ENCODE assay signal across 11 cellular contexts in the genomic region with DNA sequence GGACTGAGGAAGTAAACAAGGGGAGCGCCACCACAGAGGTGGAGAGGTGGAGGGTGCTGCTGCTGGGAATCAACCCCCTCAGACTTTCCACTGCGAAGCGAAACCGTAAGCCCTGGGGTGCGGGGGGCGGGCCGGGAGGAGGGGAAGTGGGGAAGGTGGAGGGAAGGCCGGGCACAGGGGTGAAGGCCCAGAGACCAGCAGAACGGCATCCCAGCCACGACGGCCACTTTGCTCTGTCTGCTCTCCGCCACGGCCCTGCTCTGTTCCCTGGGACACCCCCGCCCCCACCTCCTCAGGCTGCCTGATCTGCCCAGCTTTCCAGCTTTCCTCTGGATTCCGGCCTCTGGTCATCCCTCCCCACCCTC. TPM values are rescaled to one million over a fixed set of nuclear protein-coding genes. Genes with fewer than 3 reads are reported as not detected.
DNase-seq lines count a peak whose midpoint lies in the region; ATAC-seq, FAIRE-seq and TF ChIP-seq lines count a peak whose summit lies in the region.
"Had no signal": no experiment of that assay in that cellular context is flagged by ENCODE, and none has a peak within 500 bp of the region (broad histone marks: within the 10 kb centered on the region; RNA-seq: fewer than 3 reads in every experiment).

LAG3 (plus strand) TSS at position 190 of the 365 bp plus-strand sequence. CDS start 333 bp downstream, outside the sequence.

- H3K4me3 Mint-ChIP-seq in activated CD4-positive, alpha-beta memory T cell treated with anti-CD3 and anti-CD28 coated beads for 36 hours = peak within 1 kb of the TSS; percentile 86

- POLR2A ChIA-PET in activated CD4-positive, alpha-beta memory T cell treated with anti-CD3 and anti-CD28 coated beads for 36 hours (lab: Charles Lee) = interaction anchor here (0.6 to 3.7 kb wide), 4 partner anchors 14 to 157 kb away, joined by 4 to 12 read pairs (median 7); partner anchors contain the start of gene CD4

- H3K9me3 Mint-ChIP-seq in activated CD4-positive, alpha-beta memory T cell treated with anti-CD3 and anti-CD28 coated beads for 36 hours = no peaks in the 10 kb centered on the region
- H3K9me3 Mint-ChIP-seq: IgD-negative memory B cell had no signal

- FAIRE-seq in GM12892 (lab: Jason Lieb, UNC) = peak; percentile 48
- FAIRE-seq: G401.6 had no signal

- CTCF ChIA-PET in activated CD4-positive, alpha-beta memory T cell treated with anti-CD3 and anti-CD28 coated beads for 36 hours (lab: Charles Lee) = interaction anchor here (1.0 to 3.7 kb wide), 6 partner anchors 8 to 83 kb away, joined by 3 to 24 read pairs (median 8); partner anchors contain the start of genes COPS7A, MLF2 and ZNF384

- 57% methylated on average over 15 of the region's 15 CpGs for WGBS in right cardiac atrium

- H3K4me3 ChIP-seq in right cardiac atrium (ENCODE audit: low read length) = no peak within 1 kb of the TSS

- TF ChIP-seq POLR2A in GM12892 (IDR thresholded peaks at IDR 0.05; ENCODE audit: low read depth, low read length) (no peak), erythroblast (IDR thresholded peaks at IDR 0.05; ENCODE audit: low read length) (no peak)

- no peaks in the 10 kb centered on the region for H3K9me3 ChIP-seq in right cardiac atrium (ENCODE audit: control insufficient read depth, low read length)

- ATAC-seq in right cardiac atrium (peak in 1 of 2 donors; percentile 13), HG02852 (IDR thresholded peaks at IDR 0.05; ENCODE audit: unreplicated experiment) (no peak)

- intact Hi-C loops in activated CD4-positive, alpha-beta memory T cell treated with anti-CD3 and anti-CD28 coated beads for 36 hours (cut with micrococcal nuclease) = no loop called here
- intact Hi-C loops in right cardiac atrium (cut with DNase I) = no loop called here

- H3K4me1 Mint-ChIP-seq in activated CD4-positive, alpha-beta memory T cell treated with anti-CD3 and anti-CD28 coated beads for 36 hours (ENCODE audit: low read depth) = peaks cover 64% of the 10 kb centered on the region

- no peak within 1 kb of the TSS for H3K27ac ChIP-seq in right cardiac atrium (ENCODE audit: low read length)

- H3K27me3 ChIP-seq in right cardiac atrium (ENCODE audit: control insufficient read depth, insufficient read depth) = no peaks in the 10 kb centered on the region

- H3K27ac Mint-ChIP-seq in activated CD4-positive, alpha-beta memory T cell treated with anti-CD3 and anti-CD28 coated beads for 36 hours = peak within 1 kb of the TSS; percentile 84

- DNase-seq in GM12892 (ENCODE audit: insufficient read length) (no peak), right cardiac atrium (peak in 2 of 3 donors; percentile 69 to 72), erythroblast (lab: John Stamatoyannopoulos, UW) (no peak), NCI-H187 treated with DMSO at 0.1 percent for 48 hours (lab: John Stamatoyannopoulos, UW) (no peak), NCI-H748 treated with DMSO at 0.1 percent for 48 hours (lab: John Stamatoyannopoulos, UW) (no peak)
- peak; percentile 85 for DNase-seq in activated CD4-positive, alpha-beta memory T cell treated with anti-CD3 and anti-CD28 coated beads for 36 hours
- DNase-seq in stimulated activated CD4-positive, alpha-beta T cell treated with anti-CD3 and anti-CD28 coated beads, Interleukin-4, amount 100 ng/mL, for 4 hours = peak; percentile 68 to 77

- peaks cover 13% of the 10 kb centered on the region for H3K27me3 Mint-ChIP-seq in activated CD4-positive, alpha-beta memory T cell treated with anti-CD3 and anti-CD28 coated beads for 36 hours

- peaks cover 42% of the 10 kb centered on the region for H3K36me3 Mint-ChIP-seq in activated CD4-positive, alpha-beta memory T cell treated with anti-CD3 and anti-CD28 coated beads for 36 hours

- peaks cover 5% of the 10 kb centered on the region for H3K4me1 ChIP-seq in right cardiac atrium (ENCODE audit: control insufficient read depth, insufficient read depth, low read length)

RNA-seq across cellular contexts. Expression of gene LAG3, which starts in this region (rescaled TPM):
- 0.74 TPM for polyA plus RNA-seq in GM12892 (2012; ENCODE audit: missing spikeins)
- total RNA-seq in activated CD4-positive, alpha-beta memory T cell treated with anti-CD3 and anti-CD28 coated beads for 36 hours = 100 to 1,000 TPM; 169 to 172 TPM
- 1 to 10 TPM in 2 of 4 donors, under 1 TPM in 2; 0.28 to 1.1 (median 0.76) TPM for total RNA-seq in right cardiac atrium
- 0.57 TPM for polyA plus RNA-seq in right cardiac atrium
- total RNA-seq: renal cortical epithelial cell had no signal

Comparison
In these comparisons a context has a peak if more than half of its experiments do, and no peak if none do; other contexts are left out.
1. RNA of gene LAG3 (total RNA-seq): 169 to 172 TPM in activated CD4-positive, alpha-beta memory T cell treated with anti-CD3 and anti-CD28 coated beads for 36 hours; 0.28 to 1.1 TPM in right cardiac atrium; every median in the first group is over 10 times any median in the second.
2. DNase-seq: peak in activated CD4-positive, alpha-beta memory T cell treated with anti-CD3 and anti-CD28 coated beads for 36 hours (single experiment), right cardiac atrium (2 of 3) and stimulated activated CD4-positive, alpha-beta T cell treated with anti-CD3 and anti-CD28 coated beads, Interleukin-4, amount 100 ng/mL, for 4 hours (2 of 2); none in GM12892 (single experiment), erythroblast (0 of 2), NCI-H187 treated with DMSO at 0.1 percent for 48 hours (single experiment) and NCI-H748 treated with DMSO at 0.1 percent for 48 hours (single experiment).